ENCODE assay signal across 2 cellular contexts in the genomic region with DNA sequence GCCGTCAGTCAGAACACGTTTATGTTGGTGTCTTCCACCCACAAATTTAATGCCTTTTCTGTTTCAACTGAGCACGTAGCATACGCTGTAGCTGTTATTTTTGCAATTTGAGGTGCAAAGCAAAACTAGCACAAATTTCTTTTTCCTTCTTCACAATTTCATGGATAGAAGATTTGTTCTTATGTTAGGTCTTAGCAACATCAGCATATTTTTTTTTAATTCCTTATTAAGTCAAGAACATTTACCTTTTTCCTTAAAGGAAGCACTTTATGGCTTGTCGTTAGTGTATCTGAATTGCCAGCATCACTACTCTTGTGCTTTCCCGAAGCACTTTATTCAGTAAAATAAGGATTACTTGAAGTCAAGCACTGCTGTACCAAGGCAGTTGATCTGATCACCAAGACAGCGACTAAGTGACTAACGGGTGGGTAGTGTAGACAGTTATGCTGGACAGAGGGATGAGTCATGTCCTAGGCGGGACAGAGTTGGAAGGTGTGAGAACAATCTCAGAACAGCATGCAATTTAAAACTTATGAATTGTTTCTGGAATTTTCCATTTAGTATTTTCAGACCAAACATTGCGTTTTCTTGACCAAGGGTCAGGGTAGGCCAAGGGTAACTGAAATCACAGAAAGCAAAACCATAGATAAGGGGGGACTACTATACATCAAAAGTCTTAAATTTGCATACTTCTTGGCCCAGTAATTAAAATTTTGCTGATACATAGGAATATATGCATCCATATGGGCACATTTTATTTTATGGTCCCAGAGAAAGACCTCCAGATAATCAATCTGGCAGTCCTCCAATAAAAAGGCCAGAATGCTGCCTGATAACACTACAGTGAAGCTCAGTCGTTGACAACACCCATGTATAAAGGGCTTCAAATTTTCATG.
TF ChIP-seq lines count a peak whose summit lies in the region.

No MANE protein-coding gene starts in this region.

TF ChIP-seq in K562, 482 proteins besides CTCF, POLR2A, EP300 and RAD21 (continued from another document):
- TF ChIP-seq ATF1 (CRISPR knock-in tag; IDR thresholded peaks at IDR 0.05) (no peak), ATF1 (tag; IDR thresholded peaks at IDR 0.05) (no peak), JUND (IDR thresholded peaks at IDR 0.05; ENCODE audit: borderline replicate concordance, low read depth, low read length) (peak; percentile 93), JUND (tag; IDR thresholded peaks at IDR 0.05; ENCODE audit: borderline replicate concordance, low read depth, low read length) (peak; percentile 92), KDM4B (IDR thresholded peaks at IDR 0.05; ENCODE audit: borderline replicate concordance in 2 of 2, low read depth in 1 of 2) (no peak), BRD9 (IDR thresholded peaks at IDR 0.05; ENCODE audit: low read depth, partially characterized antibody) (no peak), ZNF217 (CRISPR knock-in tag; IDR thresholded peaks at IDR 0.05) (no peak), ZNF41 (CRISPR knock-in tag; conservative IDR thresholded peaks at IDR 0.05) (no peak), RBM39 (optimal IDR thresholded peaks at IDR 0.05; ENCODE audit: low read depth, low read length) (no peak), C11orf30 (IDR thresholded peaks at IDR 0.05; ENCODE audit: low read depth) (peak; percentile 40), ZBTB17 (CRISPR knock-in tag; IDR thresholded peaks at IDR 0.05) (no peak), POLR3A (IDR thresholded peaks at IDR 0.05; ENCODE audit: borderline replicate concordance, extremely low read depth, insufficient read depth, insufficient read length) (no peak), ZNF274 (IDR thresholded peaks at IDR 0.05; ENCODE audit: borderline replicate concordance, low read depth, low read length) (no peak), DIDO1 (tag; IDR thresholded peaks at IDR 0.05; ENCODE audit: low read depth) (no peak), WHSC1 (IDR thresholded peaks at IDR 0.05; ENCODE audit: low read length) (no peak)
- TF ChIP-seq, protein P1, sequence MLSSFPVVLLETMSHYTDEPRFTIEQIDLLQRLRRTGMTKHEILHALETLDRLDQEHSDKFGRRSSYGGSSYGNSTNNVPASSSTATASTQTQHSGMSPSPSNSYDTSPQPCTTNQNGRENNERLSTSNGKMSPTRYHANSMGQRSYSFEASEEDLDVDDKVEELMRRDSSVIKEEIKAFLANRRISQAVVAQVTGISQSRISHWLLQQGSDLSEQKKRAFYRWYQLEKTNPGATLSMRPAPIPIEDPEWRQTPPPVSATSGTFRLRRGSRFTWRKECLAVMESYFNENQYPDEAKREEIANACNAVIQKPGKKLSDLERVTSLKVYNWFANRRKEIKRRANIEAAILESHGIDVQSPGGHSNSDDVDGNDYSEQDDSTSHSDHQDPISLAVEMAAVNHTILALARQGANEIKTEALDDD (IDR thresholded peaks at IDR 0.05), result peak; percentile 99
- TF ChIP-seq, protein P2, sequence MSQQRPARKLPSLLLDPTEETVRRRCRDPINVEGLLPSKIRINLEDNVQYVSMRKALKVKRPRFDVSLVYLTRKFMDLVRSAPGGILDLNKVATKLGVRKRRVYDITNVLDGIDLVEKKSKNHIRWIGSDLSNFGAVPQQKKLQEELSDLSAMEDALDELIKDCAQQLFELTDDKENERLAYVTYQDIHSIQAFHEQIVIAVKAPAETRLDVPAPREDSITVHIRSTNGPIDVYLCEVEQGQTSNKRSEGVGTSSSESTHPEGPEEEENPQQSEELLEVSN (IDR thresholded peaks at IDR 0.05; ENCODE audit: borderline replicate concordance in 1 of 2, extremely low read depth in 1 of 2, insufficient read depth in 1 of 2, insufficient read length in 1 of 2, low read depth in 1 of 2, low read length in 1 of 2, poor library complexity in 1 of 2, severe bottlenecking in 1 of 2), result peak; percentile 35 to 79
- TF ChIP-seq, protein P3, sequence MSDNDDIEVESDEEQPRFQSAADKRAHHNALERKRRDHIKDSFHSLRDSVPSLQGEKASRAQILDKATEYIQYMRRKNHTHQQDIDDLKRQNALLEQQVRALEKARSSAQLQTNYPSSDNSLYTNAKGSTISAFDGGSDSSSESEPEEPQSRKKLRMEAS (CRISPR knock-in tag; IDR thresholded peaks at IDR 0.05), result peak; percentile 21; the same call in 1 of the 2 replicates

TF ChIP-seq in HepG2, 621 proteins besides CTCF, POLR2A, EP300 and RAD21 (continued from another document):
- TF ChIP-seq, protein P4, sequence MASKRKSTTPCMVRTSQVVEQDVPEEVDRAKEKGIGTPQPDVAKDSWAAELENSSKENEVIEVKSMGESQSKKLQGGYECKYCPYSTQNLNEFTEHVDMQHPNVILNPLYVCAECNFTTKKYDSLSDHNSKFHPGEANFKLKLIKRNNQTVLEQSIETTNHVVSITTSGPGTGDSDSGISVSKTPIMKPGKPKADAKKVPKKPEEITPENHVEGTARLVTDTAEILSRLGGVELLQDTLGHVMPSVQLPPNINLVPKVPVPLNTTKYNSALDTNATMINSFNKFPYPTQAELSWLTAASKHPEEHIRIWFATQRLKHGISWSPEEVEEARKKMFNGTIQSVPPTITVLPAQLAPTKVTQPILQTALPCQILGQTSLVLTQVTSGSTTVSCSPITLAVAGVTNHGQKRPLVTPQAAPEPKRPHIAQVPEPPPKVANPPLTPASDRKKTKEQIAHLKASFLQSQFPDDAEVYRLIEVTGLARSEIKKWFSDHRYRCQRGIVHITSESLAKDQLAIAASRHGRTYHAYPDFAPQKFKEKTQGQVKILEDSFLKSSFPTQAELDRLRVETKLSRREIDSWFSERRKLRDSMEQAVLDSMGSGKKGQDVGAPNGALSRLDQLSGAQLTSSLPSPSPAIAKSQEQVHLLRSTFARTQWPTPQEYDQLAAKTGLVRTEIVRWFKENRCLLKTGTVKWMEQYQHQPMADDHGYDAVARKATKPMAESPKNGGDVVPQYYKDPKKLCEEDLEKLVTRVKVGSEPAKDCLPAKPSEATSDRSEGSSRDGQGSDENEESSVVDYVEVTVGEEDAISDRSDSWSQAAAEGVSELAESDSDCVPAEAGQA (IDR thresholded peaks at IDR 0.05; ENCODE audit: low read depth), result no peak
- TF ChIP-seq, protein P4 (CRISPR knock-in tag; IDR thresholded peaks at IDR 0.05; ENCODE audit: borderline replicate concordance), result no peak
- TF ChIP-seq NFATC3 (CRISPR knock-in tag; IDR thresholded peaks at IDR 0.05) (no peak), CENPX (CRISPR knock-in tag; IDR thresholded peaks at IDR 0.05) (no peak), JUND (CRISPR knock-in tag; IDR thresholded peaks at IDR 0.05) (0 out of 2 replicates have a peak, but pooled peaks have one; percentile 49)
